1 cellular context compared by ENCODE assay signal in genomic region chr4:38868055-38868965, GRCh38.
A peak's percentile ranks its signal among the peaks of the same experiment; 100 is the strongest.
TF ChIP-seq lines count a peak whose summit lies in the region.

No MANE protein-coding gene starts in this region.

TF ChIP-seq in HepG2, 621 proteins besides CTCF, POLR2A, EP300 and RAD21 (continued from another document and continues in another):
- TF ChIP-seq, protein P1, sequence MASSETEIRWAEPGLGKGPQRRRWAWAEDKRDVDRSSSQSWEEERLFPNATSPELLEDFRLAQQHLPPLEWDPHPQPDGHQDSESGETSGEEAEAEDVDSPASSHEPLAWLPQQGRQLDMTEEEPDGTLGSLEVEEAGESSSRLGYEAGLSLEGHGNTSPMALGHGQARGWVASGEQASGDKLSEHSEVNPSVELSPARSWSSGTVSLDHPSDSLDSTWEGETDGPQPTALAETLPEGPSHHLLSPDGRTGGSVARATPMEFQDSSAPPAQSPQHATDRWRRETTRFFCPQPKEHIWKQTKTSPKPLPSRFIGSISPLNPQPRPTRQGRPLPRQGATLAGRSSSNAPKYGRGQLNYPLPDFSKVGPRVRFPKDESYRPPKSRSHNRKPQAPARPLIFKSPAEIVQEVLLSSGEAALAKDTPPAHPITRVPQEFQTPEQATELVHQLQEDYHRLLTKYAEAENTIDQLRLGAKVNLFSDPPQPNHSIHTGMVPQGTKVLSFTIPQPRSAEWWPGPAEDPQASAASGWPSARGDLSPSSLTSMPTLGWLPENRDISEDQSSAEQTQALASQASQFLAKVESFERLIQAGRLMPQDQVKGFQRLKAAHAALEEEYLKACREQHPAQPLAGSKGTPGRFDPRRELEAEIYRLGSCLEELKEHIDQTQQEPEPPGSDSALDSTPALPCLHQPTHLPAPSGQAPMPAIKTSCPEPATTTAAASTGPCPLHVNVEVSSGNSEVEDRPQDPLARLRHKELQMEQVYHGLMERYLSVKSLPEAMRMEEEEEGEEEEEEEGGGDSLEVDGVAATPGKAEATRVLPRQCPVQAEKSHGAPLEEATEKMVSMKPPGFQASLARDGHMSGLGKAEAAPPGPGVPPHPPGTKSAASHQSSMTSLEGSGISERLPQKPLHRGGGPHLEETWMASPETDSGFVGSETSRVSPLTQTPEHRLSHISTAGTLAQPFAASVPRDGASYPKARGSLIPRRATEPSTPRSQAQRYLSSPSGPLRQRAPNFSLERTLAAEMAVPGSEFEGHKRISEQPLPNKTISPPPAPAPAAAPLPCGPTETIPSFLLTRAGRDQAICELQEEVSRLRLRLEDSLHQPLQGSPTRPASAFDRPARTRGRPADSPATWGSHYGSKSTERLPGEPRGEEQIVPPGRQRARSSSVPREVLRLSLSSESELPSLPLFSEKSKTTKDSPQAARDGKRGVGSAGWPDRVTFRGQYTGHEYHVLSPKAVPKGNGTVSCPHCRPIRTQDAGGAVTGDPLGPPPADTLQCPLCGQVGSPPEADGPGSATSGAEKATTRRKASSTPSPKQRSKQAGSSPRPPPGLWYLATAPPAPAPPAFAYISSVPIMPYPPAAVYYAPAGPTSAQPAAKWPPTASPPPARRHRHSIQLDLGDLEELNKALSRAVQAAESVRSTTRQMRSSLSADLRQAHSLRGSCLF (CRISPR knock-in tag; IDR thresholded peaks at IDR 0.05; ENCODE audit: borderline replicate concordance), result no peak
- TF ChIP-seq RBFOX2 (IDR thresholded peaks at IDR 0.05; ENCODE audit: low read depth, low read length) (peak; percentile 86), ZNF331 (CRISPR knock-in tag; IDR thresholded peaks at IDR 0.05) (0 out of 2 replicates have a peak, but pooled peaks have one; percentile 4), NR2F6 (IDR thresholded peaks at IDR 0.05) (peak; percentile 65; the same call in 1 of the 2 replicates), NR2F6 (CRISPR knock-in tag; IDR thresholded peaks at IDR 0.05) (peak; percentile 84), SUZ12 (IDR thresholded peaks at IDR 0.05; ENCODE audit: low read depth, low read length) (no peak), SPEN (CRISPR knock-in tag; IDR thresholded peaks at IDR 0.05; ENCODE audit: low read depth) (no peak), HOXD1 (CRISPR knock-in tag; IDR thresholded peaks at IDR 0.05) (0 out of 2 replicates have a peak, but pooled peaks have one; percentile 29), SNRNP70 (IDR thresholded peaks at IDR 0.05; ENCODE audit: low read depth, low read length) (no peak), KMT2B (CRISPR knock-in tag; IDR thresholded peaks at IDR 0.05) (peak; percentile 25; the same call in 1 of the 2 replicates), RNF2 (conservative IDR thresholded peaks at IDR 0.05; ENCODE audit: low read depth) (no peak), ATAD3A (CRISPR knock-in tag; IDR thresholded peaks at IDR 0.05) (no peak), ZXDC (CRISPR knock-in tag; IDR thresholded peaks at IDR 0.05) (no peak), MYNN (CRISPR knock-in tag; IDR thresholded peaks at IDR 0.05; ENCODE audit: low read depth) (no peak), SNAPC2 (CRISPR knock-in tag; IDR thresholded peaks at IDR 0.05) (0 out of 2 replicates have a peak, but pooled peaks have one; percentile 27), RBM39 (IDR thresholded peaks at IDR 0.05; ENCODE audit: low read depth, low read length, poor library complexity, severe bottlenecking) (peak; percentile 27), KDM4B (CRISPR knock-in tag; IDR thresholded peaks at IDR 0.05) (no peak), NR1H2 (CRISPR knock-in tag; IDR thresholded peaks at IDR 0.05; ENCODE audit: borderline replicate concordance, low read depth) (no peak), ETV5 (CRISPR knock-in tag; IDR thresholded peaks at IDR 0.05; ENCODE audit: borderline replicate concordance) (no peak), HNRNPLL (IDR thresholded peaks at IDR 0.05; ENCODE audit: low read depth, low read length, poor library complexity, severe bottlenecking) (peak; percentile 46), SRSF4 (IDR thresholded peaks at IDR 0.05; ENCODE audit: low read depth, low read length, poor library complexity, severe bottlenecking) (no peak), SRY (CRISPR knock-in tag; IDR thresholded peaks at IDR 0.05) (no peak), AGO2 (optimal IDR thresholded peaks at IDR 0.05; ENCODE audit: low read depth, low read length) (peak; percentile 96), ZNF503 (CRISPR knock-in tag; IDR thresholded peaks at IDR 0.05) (0 out of 2 replicates have a peak, but pooled peaks have one; percentile 21), ZNF614 (CRISPR knock-in tag; IDR thresholded peaks at IDR 0.05; ENCODE audit: borderline replicate concordance) (no peak), PRMT3 (CRISPR knock-in tag; IDR thresholded peaks at IDR 0.05; ENCODE audit: borderline replicate concordance, low read depth) (no peak), SNAI1 (CRISPR knock-in tag; IDR thresholded peaks at IDR 0.05; ENCODE audit: borderline replicate concordance) (0 out of 2 replicates have a peak, but pooled peaks have one; percentile 39), ZSCAN12 (CRISPR knock-in tag; IDR thresholded peaks at IDR 0.05) (no peak), NFE2L1 (CRISPR knock-in tag; IDR thresholded peaks at IDR 0.05; ENCODE audit: borderline replicate concordance) (no peak), ZSCAN21 (CRISPR knock-in tag; IDR thresholded peaks at IDR 0.05; ENCODE audit: borderline replicate concordance) (no peak), ZFP82 (CRISPR knock-in tag; IDR thresholded peaks at IDR 0.05; ENCODE audit: borderline replicate concordance) (no peak), HNF4G (IDR thresholded peaks at IDR 0.05; ENCODE audit: borderline replicate concordance, low read depth, low read length) (no peak), HNF4G (CRISPR knock-in tag; IDR thresholded peaks at IDR 0.05; ENCODE audit: borderline replicate concordance, low read depth) (no peak), TP53 (CRISPR knock-in tag; conservative IDR thresholded peaks at IDR 0.05) (0 out of 2 replicates have a peak, but pooled peaks have one; percentile 51), MXD4 (CRISPR knock-in tag; IDR thresholded peaks at IDR 0.05) (no peak), KLF6 (CRISPR knock-in tag; IDR thresholded peaks at IDR 0.05) (no peak), ZNF704 (CRISPR knock-in tag; IDR thresholded peaks at IDR 0.05; ENCODE audit: borderline replicate concordance) (peak; percentile 47; the same call in 1 of the 2 replicates), KLF11 (CRISPR knock-in tag; IDR thresholded peaks at IDR 0.05) (no peak), ATF7 (IDR thresholded peaks at IDR 0.05) (no peak), ATF7 (CRISPR knock-in tag; IDR thresholded peaks at IDR 0.05) (no peak), ZNF777 (CRISPR knock-in tag; IDR thresholded peaks at IDR 0.05) (peak; percentile 36; the same call in 1 of the 2 replicates), ZNF629 (CRISPR knock-in tag; conservative IDR thresholded peaks at IDR 0.05) (no peak), IRF2 (CRISPR knock-in tag; IDR thresholded peaks at IDR 0.05) (peak; percentile 46; the same call in 1 of the 2 replicates), BHLHE40 (IDR thresholded peaks at IDR 0.05; ENCODE audit: low read length) (no peak), ZNF317 (CRISPR knock-in tag; IDR thresholded peaks at IDR 0.05) (0 out of 2 replicates have a peak, but pooled peaks have one; percentile 20), MBD4 (IDR thresholded peaks at IDR 0.05; ENCODE audit: borderline replicate concordance, low read length) (no peak), ZNF891 (CRISPR knock-in tag; IDR thresholded peaks at IDR 0.05) (peak; percentile 30; the same call in 1 of the 2 replicates), SALL1 (CRISPR knock-in tag; IDR thresholded peaks at IDR 0.05) (no peak; the same call in none of the 2 replicates), KMT2A (CRISPR knock-in tag; IDR thresholded peaks at IDR 0.05) (peak; percentile 23; the same call in 1 of the 2 replicates), ZMYM2 (CRISPR knock-in tag; IDR thresholded peaks at IDR 0.05) (no peak), RARG (CRISPR knock-in tag; IDR thresholded peaks at IDR 0.05; ENCODE audit: low read depth) (no peak), ZBTB43 (CRISPR knock-in tag; conservative IDR thresholded peaks at IDR 0.05) (no peak; the same call in 1 of the 2 replicates)
- TF ChIP-seq, protein P2, sequence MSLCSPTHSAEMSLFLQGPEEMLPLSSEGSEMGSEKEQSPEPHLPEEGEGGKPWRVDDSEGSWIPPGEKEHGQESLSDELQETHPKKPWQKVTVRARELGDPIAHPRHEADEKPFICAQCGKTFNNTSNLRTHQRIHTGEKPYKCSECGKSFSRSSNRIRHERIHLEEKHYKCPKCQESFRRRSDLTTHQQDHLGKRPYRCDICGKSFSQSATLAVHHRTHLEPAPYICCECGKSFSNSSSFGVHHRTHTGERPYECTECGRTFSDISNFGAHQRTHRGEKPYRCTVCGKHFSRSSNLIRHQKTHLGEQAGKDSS (CRISPR knock-in tag; IDR thresholded peaks at IDR 0.05; ENCODE audit: borderline replicate concordance, low read depth), result 0 out of 2 replicates have a peak, but pooled peaks have one; percentile 66
- TF ChIP-seq, protein P3, sequence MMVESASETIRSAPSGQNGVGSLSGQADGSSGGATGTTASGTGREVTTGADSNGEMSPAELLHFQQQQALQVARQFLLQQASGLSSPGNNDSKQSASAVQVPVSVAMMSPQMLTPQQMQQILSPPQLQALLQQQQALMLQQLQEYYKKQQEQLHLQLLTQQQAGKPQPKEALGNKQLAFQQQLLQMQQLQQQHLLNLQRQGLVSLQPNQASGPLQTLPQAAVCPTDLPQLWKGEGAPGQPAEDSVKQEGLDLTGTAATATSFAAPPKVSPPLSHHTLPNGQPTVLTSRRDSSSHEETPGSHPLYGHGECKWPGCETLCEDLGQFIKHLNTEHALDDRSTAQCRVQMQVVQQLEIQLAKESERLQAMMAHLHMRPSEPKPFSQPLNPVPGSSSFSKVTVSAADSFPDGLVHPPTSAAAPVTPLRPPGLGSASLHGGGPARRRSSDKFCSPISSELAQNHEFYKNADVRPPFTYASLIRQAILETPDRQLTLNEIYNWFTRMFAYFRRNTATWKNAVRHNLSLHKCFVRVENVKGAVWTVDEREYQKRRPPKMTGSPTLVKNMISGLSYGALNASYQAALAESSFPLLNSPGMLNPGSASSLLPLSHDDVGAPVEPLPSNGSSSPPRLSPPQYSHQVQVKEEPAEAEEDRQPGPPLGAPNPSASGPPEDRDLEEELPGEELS (CRISPR knock-in tag; IDR thresholded peaks at IDR 0.05), result no peak
